ENCODE assay signal across 9 cellular contexts in the genomic region with DNA sequence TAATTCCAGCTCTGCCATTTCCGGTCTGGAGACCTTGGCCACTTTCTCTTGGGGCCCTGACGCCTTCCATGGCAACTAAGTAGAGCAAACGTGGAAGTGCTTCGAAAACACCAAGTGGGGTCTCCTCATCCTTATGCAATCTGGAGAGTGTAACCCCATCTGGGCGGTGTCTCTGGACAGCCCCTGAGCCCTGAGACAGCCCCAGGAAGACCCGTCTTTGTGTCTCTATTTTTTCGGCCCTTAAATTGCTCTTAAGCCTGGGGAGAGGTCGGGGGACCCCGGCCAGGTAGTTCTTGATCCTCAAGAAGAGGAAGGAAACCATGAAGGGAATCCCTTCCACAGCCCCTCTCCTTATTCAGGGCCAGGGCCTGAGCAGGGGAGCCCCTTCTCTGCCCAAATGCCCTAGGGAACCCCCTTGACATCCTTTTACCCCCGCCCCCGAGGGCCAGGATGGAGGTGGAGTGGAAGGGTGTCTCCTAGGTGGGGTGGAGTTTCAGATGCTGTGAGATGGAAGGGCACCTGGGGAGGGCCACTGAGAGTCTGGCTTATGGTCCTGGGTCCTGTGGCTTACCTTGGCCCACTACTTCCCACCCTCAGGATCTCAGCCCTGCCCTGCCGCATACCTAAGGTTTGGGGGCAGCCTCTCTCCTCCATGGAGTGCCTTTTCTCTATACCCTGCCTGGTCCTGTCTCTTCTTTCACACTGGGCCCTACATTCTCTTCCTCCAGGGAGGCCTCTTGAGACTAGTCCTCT. TPM values are rescaled to one million over a fixed set of nuclear protein-coding genes. Genes with fewer than 3 reads are reported as not detected.
DNase-seq lines count a peak whose midpoint lies in the region; ATAC-seq and TF ChIP-seq lines count a peak whose summit lies in the region.
"Had no signal": no experiment of that assay in that cellular context is flagged by ENCODE, and none has a peak within 500 bp of the region (broad histone marks: within the 10 kb centered on the region; RNA-seq: fewer than 3 reads in every experiment).

No MANE protein-coding gene starts in this region.

- H3K36me3 ChIP-seq in DND-41 (ENCODE audit: insufficient read depth, low read length): no peaks in the 10 kb centered on the region
- no peaks in the 10 kb centered on the region for H3K36me3 ChIP-seq in SU-DHL-6 (ENCODE audit: low read length)
- H3K36me3 ChIP-seq in rectal smooth muscle tissue (ENCODE audit: control insufficient read depth, insufficient read depth, low read length): no peaks in the 10 kb centered on the region

- no peak for TF ChIP-seq CTCF in DND-41 (IDR thresholded peaks at IDR 0.05; ENCODE audit: borderline replicate concordance, extremely low read depth, low read length, poor library complexity, severe bottlenecking)
- no peak for TF ChIP-seq CTCF in SU-DHL-6 (IDR thresholded peaks at IDR 0.05; ENCODE audit: insufficient read depth, low read length, poor library complexity, severe bottlenecking)
- TF ChIP-seq CTCF in fibroblast of the aortic adventitia (IDR thresholded peaks at IDR 0.05; ENCODE audit: insufficient read depth, low read length): no peak

- H3K27me3 ChIP-seq in DND-41 (ENCODE audit: insufficient read depth, low read length, poor library complexity): peaks cover 46% of the 10 kb centered on the region
- no peaks in the 10 kb centered on the region for H3K27me3 ChIP-seq in SU-DHL-6 (ENCODE audit: low read length)
- H3K27me3 ChIP-seq in rectal smooth muscle tissue (ENCODE audit: control insufficient read depth, insufficient read depth, low read length): no peaks in the 10 kb centered on the region

- H2AFZ ChIP-seq in DND-41 (ENCODE audit: low read depth, low read length): no peak overlapping the region
- peak overlapping the region; percentile 55 for H2AFZ ChIP-seq in SU-DHL-6 (ENCODE audit: low read depth, low read length, severe bottlenecking)

- no peak for DNase-seq in DND-41
- no peak for DNase-seq in fibroblast of the aortic adventitia (ENCODE audit: low read depth)
- DNase-seq in NCI-H2107 treated with DMSO at 0.1 percent for 48 hours (lab: John Stamatoyannopoulos, UW; ENCODE audit: unreplicated experiment): no peak
- DNase-seq in NCI-H1048 (lab: John Stamatoyannopoulos, UW): no peak
- no peak for DNase-seq in amygdala (lab: John Stamatoyannopoulos, UW)

- H4K20me1 ChIP-seq in DND-41 (ENCODE audit: insufficient read depth, low read length) (peaks cover 36% of the 10 kb centered on the region), SU-DHL-6 (ENCODE audit: low read depth, low read length) (no peaks in the 10 kb centered on the region)

- peaks cover 23% of the 10 kb centered on the region for H3F3A ChIP-seq in SU-DHL-6 (ENCODE audit: insufficient read depth)

- no peaks in the 10 kb centered on the region for H3K9me2 ChIP-seq in SU-DHL-6 (replicated peaks; ENCODE audit: insufficient read depth, low read length)

- H3K9ac ChIP-seq in DND-41 (ENCODE audit: low read depth, low read length) (peak overlapping the region; percentile 30; the same call in 1 of the 2 replicates), SU-DHL-6 (ENCODE audit: low read length) (peak overlapping the region; percentile 30), rectal smooth muscle tissue (ENCODE audit: low read length) (peak overlapping the region; percentile 57)

- ATAC-seq in DND-41 (ENCODE audit: insufficient read depth, low read depth) (no peak), HG03442 (IDR thresholded peaks at IDR 0.05; ENCODE audit: unreplicated experiment) (no peak)

- H3K9me3 ChIP-seq in DND-41 (ENCODE audit: insufficient read depth, low read length, severe bottlenecking) (no peaks in the 10 kb centered on the region), SU-DHL-6 (ENCODE audit: insufficient read depth, low read length) (no peaks in the 10 kb centered on the region)

- H3K4me1 ChIP-seq in DND-41 (ENCODE audit: insufficient read depth, low read length) (peaks cover 31% of the 10 kb centered on the region), rectal smooth muscle tissue (ENCODE audit: control insufficient read depth, insufficient read depth, low read length) (peaks cover 19% of the 10 kb centered on the region)

- H3K27ac ChIP-seq in DND-41 (ENCODE audit: low read length): no peak overlapping the region
- no peak overlapping the region for H3K27ac ChIP-seq in SU-DHL-6 (ENCODE audit: low read depth, low read length)
- H3K27ac ChIP-seq in rectal smooth muscle tissue (ENCODE audit: low read depth, low read length): peak overlapping the region; percentile 88

- peak overlapping the region; percentile 65 for H3K4me2 ChIP-seq in DND-41 (ENCODE audit: insufficient read depth, low read length)
- peak overlapping the region; percentile 66 for H3K4me2 ChIP-seq in SU-DHL-6 (ENCODE audit: low read depth, low read length, poor library complexity, severe bottlenecking)

- H3K79me2 ChIP-seq in DND-41 (ENCODE audit: insufficient read depth, low read length): no peaks in the 10 kb centered on the region
- no peaks in the 10 kb centered on the region for H3K79me2 ChIP-seq in SU-DHL-6 (ENCODE audit: insufficient read depth, low read length)

- H3K4me3 ChIP-seq in DND-41 (ENCODE audit: low read depth in 1 of 2, low read length in 2 of 2): peak overlapping the region in 1 of 2 experiments; percentile 42; a peak in 2 of 4 replicates
- peak overlapping the region; percentile 40 for H3K4me3 ChIP-seq in SU-DHL-6 (ENCODE audit: insufficient read depth, low read length, poor library complexity, severe bottlenecking)
- peak overlapping the region; percentile 48 for H3K4me3 ChIP-seq in fibroblast of the aortic adventitia (ENCODE audit: low read depth, low read length)
- H3K4me3 ChIP-seq in rectal smooth muscle tissue (ENCODE audit: low read length): peak overlapping the region; percentile 25

RNA-seq across cellular contexts. Expression of a gene that starts 17.6 kb away (rescaled TPM):
- 0.82 and 3.9 TPM in 2 replicates for total RNA-seq in fibroblast of the aortic adventitia (ENCODE audit: low replicate concordance)

RNA-seq across cellular contexts. Expression of a gene that starts 26.9 kb away (rescaled TPM):
- total RNA-seq in fibroblast of the aortic adventitia (ENCODE audit: low replicate concordance): 7.3 TPM in 2 replicates

RNA-seq across cellular contexts. Expression of a gene that starts 36.1 kb away (rescaled TPM):
- 41.1 and 89.2 TPM in 2 replicates for total RNA-seq in fibroblast of the aortic adventitia (ENCODE audit: low replicate concordance)

RNA-seq across cellular contexts. Expression of a gene that starts 45.8 kb away (rescaled TPM):
- total RNA-seq in fibroblast of the aortic adventitia (ENCODE audit: low replicate concordance): 0.27 and 0.98 TPM in 2 replicates
- total RNA-seq: lung microvascular endothelial cell had no signal
